15 cellular contexts compared by ENCODE assay signal in the genomic region with DNA sequence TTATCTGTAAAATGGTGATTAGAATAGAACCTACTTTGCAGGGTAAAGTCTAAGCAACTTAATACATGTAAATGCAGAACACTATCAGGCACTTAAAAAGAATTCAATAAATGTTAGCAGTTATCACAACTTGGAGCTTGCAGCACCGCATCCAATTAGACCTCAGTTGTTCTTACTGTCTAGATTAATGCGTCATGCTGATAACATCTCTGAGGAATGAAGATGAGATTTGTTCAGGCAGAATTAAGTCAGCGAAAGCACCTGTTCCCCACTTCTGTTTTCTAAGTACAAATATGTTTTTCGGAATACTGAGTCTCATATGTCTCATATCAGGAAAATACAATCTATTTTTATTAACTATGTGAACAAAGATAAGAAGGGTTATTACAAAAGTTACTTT. TPM values are rescaled to one million over a fixed set of nuclear protein-coding genes. Genes with fewer than 3 reads are reported as not detected.
A peak's percentile ranks its signal among the peaks of the same experiment; 100 is the strongest.
DNase-seq lines count a peak whose midpoint lies in the region; ATAC-seq and TF ChIP-seq lines count a peak whose summit lies in the region.
"Had no signal": no experiment of that assay in that cellular context is flagged by ENCODE, and none has a peak within 500 bp of the region (broad histone marks: within the 10 kb centered on the region; RNA-seq: fewer than 3 reads in every experiment).

No MANE protein-coding gene starts in this region.

- H3K4me3 Mint-ChIP-seq in activated B cell treated with CpG ODN at 0.5 μM for 24 hours (no peak overlapping the region), naive B cell (no peak overlapping the region), endodermal cell (no peak overlapping the region)
- no peak overlapping the region for H3K4me3 Mint-ChIP-seq in stimulated activated naive B cell treated with anti-CD40 and anti-IgM and Interleukin-4, amounts not matched to agents 10 μg/mL and 1 μg/mL and 100 μg/mL, for 72 hours
- H3K4me3 Mint-ChIP-seq: CD4-positive, alpha-beta T cell; GM23338 had no signal

- intact Hi-C loops in activated B cell treated with CpG ODN at 0.5 μM for 24 hours (cut with micrococcal nuclease) = loop anchor here (10.0 kb wide), 1 partner anchor 372 kb away; no protein-coding TSS in a partner anchor

- H3K36me3 Mint-ChIP-seq in activated B cell treated with CpG ODN at 0.5 μM for 24 hours (ENCODE audit: low read depth) (peaks cover 64% of the 10 kb centered on the region), naive B cell (peaks cover 26 to 48% of the 10 kb centered on the region in 2 donors), endodermal cell (ENCODE audit: low read depth) (no peaks in the 10 kb centered on the region)
- no peaks in the 10 kb centered on the region for H3K36me3 Mint-ChIP-seq in stimulated activated naive B cell treated with anti-CD40 and anti-IgM and Interleukin-4, amounts not matched to agents 10 μg/mL and 1 μg/mL and 100 μg/mL, for 72 hours

- peaks cover 85% of the 10 kb centered on the region for H3K4me1 Mint-ChIP-seq in activated B cell treated with CpG ODN at 0.5 μM for 24 hours
- peaks cover 49 to 87% (median 56%) of the 10 kb centered on the region in 3 donors for H3K4me1 Mint-ChIP-seq in naive B cell
- peaks cover 16 to 51% of the 10 kb centered on the region in 2 donors for H3K4me1 Mint-ChIP-seq in stimulated activated naive B cell treated with anti-CD40 and anti-IgM and Interleukin-4, amounts not matched to agents 10 μg/mL and 1 μg/mL and 100 μg/mL, for 72 hours
- peaks cover 5% of the 10 kb centered on the region for H3K4me1 Mint-ChIP-seq in endodermal cell
- H3K4me1 Mint-ChIP-seq: GM23338 had no signal

- no peaks in the 10 kb centered on the region for H3K27me3 ChIP-seq in endodermal cell (ENCODE audit: control insufficient read depth, insufficient read depth, low read length, poor library complexity, severe bottlenecking)

- WGBS in endodermal cell (ENCODE audit: insufficient coverage in 1 of 2, insufficient read length in 1 of 2), 2 experiments = 92 to 96% methylated on average over 2 to 4 of the region's 4 CpGs

- H3K9ac ChIP-seq in endodermal cell (ENCODE audit: extremely low read depth, low read length, poor library complexity, severe bottlenecking) = no peak overlapping the region

- CTCF ChIA-PET in activated B cell treated with CpG ODN at 0.5 μM for 24 hours (lab: Charles Lee) = interaction anchor here (0.7 to 15.3 kb wide), 9 partner anchors 10 to 1178 kb away, joined by 3 to 767 read pairs (median 4); no protein-coding TSS in a partner anchor

- H3K36me3 ChIP-seq in endodermal cell (ENCODE audit: control insufficient read depth, insufficient read depth, low read length) = no peaks in the 10 kb centered on the region

- H3K9me3 Mint-ChIP-seq in activated B cell treated with CpG ODN at 0.5 μM for 24 hours = no peaks in the 10 kb centered on the region
- H3K9me3 Mint-ChIP-seq in naive B cell = peaks cover 0 to 4% (median 0%) of the 10 kb centered on the region in 7 donors
- H3K9me3 Mint-ChIP-seq in stimulated activated naive B cell treated with anti-CD40 and anti-IgM and Interleukin-4, amounts not matched to agents 10 μg/mL and 1 μg/mL and 100 μg/mL, for 72 hours = no peaks in the 10 kb centered on the region
- H3K9me3 Mint-ChIP-seq in endodermal cell = no peaks in the 10 kb centered on the region
- H3K9me3 Mint-ChIP-seq: CD4-positive, alpha-beta T cell; GM23338 had no signal

- no peaks in the 10 kb centered on the region for H3K27me3 Mint-ChIP-seq in activated B cell treated with CpG ODN at 0.5 μM for 24 hours
- H3K27me3 Mint-ChIP-seq in naive B cell = no peaks in the 10 kb centered on the region
- no peaks in the 10 kb centered on the region for H3K27me3 Mint-ChIP-seq in stimulated activated naive B cell treated with anti-CD40 and anti-IgM and Interleukin-4, amounts not matched to agents 10 μg/mL and 1 μg/mL and 100 μg/mL, for 72 hours
- no peaks in the 10 kb centered on the region for H3K27me3 Mint-ChIP-seq in endodermal cell (ENCODE audit: insufficient read depth)
- H3K27me3 Mint-ChIP-seq: CD4-positive, alpha-beta T cell had no signal

- peak overlapping the region; percentile 54 for H3K27ac Mint-ChIP-seq in activated B cell treated with CpG ODN at 0.5 μM for 24 hours
- peak overlapping the region in 4 of 6 donors; percentile 21 to 87 (median 65) for H3K27ac Mint-ChIP-seq in naive B cell
- H3K27ac Mint-ChIP-seq in stimulated activated naive B cell treated with anti-CD40 and anti-IgM and Interleukin-4, amounts not matched to agents 10 μg/mL and 1 μg/mL and 100 μg/mL, for 72 hours = peak overlapping the region; percentile 59
- no peak overlapping the region for H3K27ac Mint-ChIP-seq in endodermal cell
- H3K27ac Mint-ChIP-seq: CD4-positive, alpha-beta T cell; GM23338 had no signal

- DNase-seq in LHCN-M2 (ENCODE audit: low read depth) = peak; percentile 22
- DNase-seq in activated B cell treated with CpG ODN at 0.5 μM for 24 hours = no peak
- no peak for DNase-seq in naive B cell
- DNase-seq in stimulated activated naive B cell treated with anti-CD40 and anti-IgM and Interleukin-4, amounts not matched to agents 10 μg/mL and 1 μg/mL and 100 μg/mL, for 72 hours = no peak
- no peak for DNase-seq in NCI-H510A treated with DMSO at 0.1 percent for 48 hours (lab: John Stamatoyannopoulos, UW)
- DNase-seq in NCI-H1048 (lab: John Stamatoyannopoulos, UW) = no peak
- DNase-seq in endodermal cell = no peak
- DNase-seq: ACHN; Caco-2; CD4-positive, alpha-beta T cell; HCEC 1CT; IMR-90 had no signal

- no peak overlapping the region for H3K4me3 ChIP-seq in endodermal cell (ENCODE audit: low read length)
- H3K4me3 ChIP-seq: GM23338 had no signal

- POLR2A ChIA-PET in activated B cell treated with CpG ODN at 0.5 μM for 24 hours (lab: Charles Lee) = interaction anchor here (0.6 to 1.0 kb wide), 5 partner anchors 45 to 74 kb away, joined by 3 to 8 read pairs (median 4); a partner anchor contains a TSS

- TF ChIP-seq CTCF in activated B cell treated with CpG ODN at 0.5 μM for 24 hours (IDR thresholded peaks at IDR 0.05) (no peak), endodermal cell (conservative IDR thresholded peaks at IDR 0.05) (no peak)

- H3K4me1 ChIP-seq in endodermal cell (ENCODE audit: control insufficient read depth, insufficient read depth, low read length) = no peaks in the 10 kb centered on the region
- H3K4me1 ChIP-seq: Caco-2 had no signal

- no peaks in the 10 kb centered on the region for H3K9me3 ChIP-seq in endodermal cell (ENCODE audit: control insufficient read depth, low read length)
- H3K9me3 ChIP-seq: Caco-2 had no signal

- no peak for ATAC-seq in activated B cell treated with CpG ODN at 0.5 μM for 24 hours (ENCODE audit: low read depth)
- ATAC-seq in naive B cell (ENCODE audit: low read depth in 2 of 2) = no peak
- no peak for ATAC-seq in stimulated activated naive B cell treated with anti-CD40 and anti-IgM and Interleukin-4, amounts not matched to agents 10 μg/mL and 1 μg/mL and 100 μg/mL, for 72 hours (replicated peaks)
- no peak for ATAC-seq in GM18909 (IDR thresholded peaks at IDR 0.05; ENCODE audit: poor library complexity, unreplicated experiment)
- ATAC-seq: GM23338 had no signal

- H3K27ac ChIP-seq in endodermal cell (ENCODE audit: low read depth, low read length) = no peak overlapping the region
- H3K27ac ChIP-seq: C4-2B had no signal

RNA-seq across cellular contexts. Expression of a gene that starts 58.7 kb away (rescaled TPM):
- total RNA-seq in LHCN-M2 (2014; rRNA removed) (37.7 and 40.3 TPM in 2 replicates), activated B cell treated with CpG ODN at 0.5 μM for 24 hours (52.5 and 54.1 TPM in 2 replicates), endodermal cell (10 to 100 TPM; 54.7 to 68.8 TPM)
- 20.4 TPM for polyA plus RNA-seq in LHCN-M2 (2012)
- polyA plus RNA-seq in naive B cell (ENCODE audit: low read depth in 6 of 6) = 10 to 100 TPM; 14.8 to 25.9 (median 22.0) TPM
- 46.4 TPM for polyA plus RNA-seq in endodermal cell (2013, experiment 1 of 2)
- 40.2 TPM for polyA plus RNA-seq in endodermal cell (2013, experiment 2 of 2)
